In genomic region chr14:54712371-54712998, GRCh38 we compare ENCODE assay signal across 12 cellular contexts.
A peak's percentile ranks its signal among the peaks of the same experiment; 100 is the strongest.
DNase-seq lines count a peak whose midpoint lies in the region; ATAC-seq, FAIRE-seq and TF ChIP-seq lines count a peak whose summit lies in the region.
"Had no signal": no experiment of that assay in that cellular context is flagged by ENCODE, and none has a peak within 500 bp of the region (broad histone marks: within the 10 kb centered on the region; RNA-seq: fewer than 3 reads in every experiment).

No MANE protein-coding gene starts in this region.

- ATAC-seq in activated CD8-positive, alpha-beta T cell treated with anti-CD3 and anti-CD28 coated beads, Interleukin-2, amount 10 ng/mL, durations not matched to agents 7 days and 5 days = no peak
- ATAC-seq in activated CD8-positive, alpha-beta T cell treated with anti-CD3 and anti-CD28 coated beads for 36 hours = no peak
- ATAC-seq: A549, foreskin keratinocyte, T-helper 17 cell had no signal

- no peak overlapping the region for H3K4me3 ChIP-seq in muscle layer of duodenum (ENCODE audit: low read depth in 1 of 2, low read length in 2 of 2)
- H3K4me3 ChIP-seq: A549 had no signal

- no peak for DNase-seq in activated CD8-positive, alpha-beta T cell treated with anti-CD3 and anti-CD28 coated beads, Interleukin-2, amount 10 ng/mL, durations not matched to agents 7 days and 5 days
- DNase-seq in activated CD8-positive, alpha-beta T cell treated with anti-CD3 and anti-CD28 coated beads for 36 hours = no peak
- peak; percentile 58 for DNase-seq in dermis blood vessel endothelial cell
- no peak for DNase-seq in urothelium cell line (ENCODE audit: low spot score)
- DNase-seq in iPS-NIHi7 (ENCODE audit: extremely low spot score) = no peak
- no peak for DNase-seq in SKM-1 treated with dmso at 0.1 percent for 144 hours (lab: John Stamatoyannopoulos, UW; ENCODE audit: unreplicated experiment)
- no peak for DNase-seq in immature natural killer cell
- DNase-seq: activated effector memory CD4-positive, alpha-beta T cell treated with Interleukin-2 at 50 U/mL for 16 hours; foreskin keratinocyte; T-helper 17 cell had no signal

- no peaks in the 10 kb centered on the region for H3K9me3 ChIP-seq in muscle layer of duodenum (ENCODE audit: control insufficient read depth in 1 of 2, low read length in 2 of 2)
- H3K9me3 ChIP-seq: A549 had no signal

- peaks cover 5% of the 10 kb centered on the region for H3K9me3 Mint-ChIP-seq in activated CD8-positive, alpha-beta T cell treated with anti-CD3 and anti-CD28 coated beads, Interleukin-2, amount 10 ng/mL, durations not matched to agents 7 days and 5 days (ENCODE audit: insufficient read depth)
- no peaks in the 10 kb centered on the region for H3K9me3 Mint-ChIP-seq in activated CD8-positive, alpha-beta T cell treated with anti-CD3 and anti-CD28 coated beads for 36 hours
- H3K9me3 Mint-ChIP-seq in immature natural killer cell = no peaks in the 10 kb centered on the region

- FAIRE-seq in urothelium cell line (lab: Jason Lieb, UNC) = peak; percentile 56
- FAIRE-seq: A549 had no signal

- H3K36me3 Mint-ChIP-seq in activated CD8-positive, alpha-beta T cell treated with anti-CD3 and anti-CD28 coated beads, Interleukin-2, amount 10 ng/mL, durations not matched to agents 7 days and 5 days (ENCODE audit: low read depth) = peaks cover 7% of the 10 kb centered on the region
- H3K36me3 Mint-ChIP-seq in activated CD8-positive, alpha-beta T cell treated with anti-CD3 and anti-CD28 coated beads for 36 hours (ENCODE audit: low read depth) = peaks cover 8% of the 10 kb centered on the region
- no peaks in the 10 kb centered on the region for H3K36me3 Mint-ChIP-seq in immature natural killer cell

- POLR2A ChIA-PET in activated CD8-positive, alpha-beta T cell treated with anti-CD3 and anti-CD28 coated beads, Interleukin-2, amount 10 ng/mL, durations not matched to agents 7 days and 5 days (lab: Charles Lee) = no interaction called here
- POLR2A ChIA-PET in activated CD8-positive, alpha-beta T cell treated with anti-CD3 and anti-CD28 coated beads for 36 hours (lab: Charles Lee) = no interaction called here

- CTCF ChIA-PET in activated CD8-positive, alpha-beta T cell treated with anti-CD3 and anti-CD28 coated beads, Interleukin-2, amount 10 ng/mL, durations not matched to agents 7 days and 5 days (lab: Charles Lee) = interaction anchor here (1.0 to 4.2 kb wide), 3 partner anchors 10 to 61 kb away, joined by 3 to 25 read pairs (median 13); no protein-coding TSS in a partner anchor
- CTCF ChIA-PET in activated CD8-positive, alpha-beta T cell treated with anti-CD3 and anti-CD28 coated beads for 36 hours (lab: Charles Lee) = interaction anchor here (1.6 to 4.5 kb wide), 3 partner anchors 11 to 64 kb away, joined by 4 to 30 read pairs (median 13); no protein-coding TSS in a partner anchor

- H3K4me3 Mint-ChIP-seq in activated CD8-positive, alpha-beta T cell treated with anti-CD3 and anti-CD28 coated beads, Interleukin-2, amount 10 ng/mL, durations not matched to agents 7 days and 5 days = peak overlapping the region; percentile 40
- H3K4me3 Mint-ChIP-seq in activated CD8-positive, alpha-beta T cell treated with anti-CD3 and anti-CD28 coated beads for 36 hours = no peak overlapping the region
- H3K4me3 Mint-ChIP-seq in immature natural killer cell = no peak overlapping the region
- H3K4me3 Mint-ChIP-seq: T-helper 17 cell had no signal

- H3K27me3 Mint-ChIP-seq in activated CD8-positive, alpha-beta T cell treated with anti-CD3 and anti-CD28 coated beads, Interleukin-2, amount 10 ng/mL, durations not matched to agents 7 days and 5 days (ENCODE audit: low read depth) = peaks cover 10% of the 10 kb centered on the region
- peaks cover 7% of the 10 kb centered on the region for H3K27me3 Mint-ChIP-seq in activated CD8-positive, alpha-beta T cell treated with anti-CD3 and anti-CD28 coated beads for 36 hours
- H3K27me3 Mint-ChIP-seq in immature natural killer cell (ENCODE audit: low read depth in 3 of 3) = peaks cover 0 to 22% (median 0%) of the 10 kb centered on the region in 3 donors

- peaks cover 27% of the 10 kb centered on the region for H3K4me1 Mint-ChIP-seq in activated CD8-positive, alpha-beta T cell treated with anti-CD3 and anti-CD28 coated beads, Interleukin-2, amount 10 ng/mL, durations not matched to agents 7 days and 5 days (ENCODE audit: low read depth)
- H3K4me1 Mint-ChIP-seq in activated CD8-positive, alpha-beta T cell treated with anti-CD3 and anti-CD28 coated beads for 36 hours (ENCODE audit: low read depth) = peaks cover 18% of the 10 kb centered on the region
- H3K4me1 Mint-ChIP-seq in immature natural killer cell = no peaks in the 10 kb centered on the region
- H3K4me1 Mint-ChIP-seq: T-helper 17 cell had no signal

- intact Hi-C loops in activated CD8-positive, alpha-beta T cell treated with anti-CD3 and anti-CD28 coated beads for 36 hours (cut with micrococcal nuclease) = no loop called here

- peaks cover 10 to 39% of the 10 kb centered on the region in 2 donors for H3K4me1 ChIP-seq in muscle layer of duodenum (ENCODE audit: control insufficient read depth in 1 of 2, insufficient read depth in 2 of 2, low read length in 2 of 2)
- H3K4me1 ChIP-seq: foreskin keratinocyte had no signal

- peak overlapping the region; percentile 64 for H3K27ac ChIP-seq in muscle layer of duodenum (ENCODE audit: low read length)
- H3K27ac ChIP-seq: A549, foreskin keratinocyte had no signal

- peak overlapping the region; percentile 75 for H3K27ac Mint-ChIP-seq in activated CD8-positive, alpha-beta T cell treated with anti-CD3 and anti-CD28 coated beads, Interleukin-2, amount 10 ng/mL, durations not matched to agents 7 days and 5 days
- H3K27ac Mint-ChIP-seq in activated CD8-positive, alpha-beta T cell treated with anti-CD3 and anti-CD28 coated beads for 36 hours = no peak overlapping the region
- no peak overlapping the region for H3K27ac Mint-ChIP-seq in immature natural killer cell
- H3K27ac Mint-ChIP-seq: T-helper 17 cell had no signal

- no peaks in the 10 kb centered on the region for H3K36me3 ChIP-seq in muscle layer of duodenum (ENCODE audit: control insufficient read depth in 1 of 2, insufficient read depth in 2 of 2, low read length in 2 of 2)

- TF ChIP-seq CTCF in activated CD8-positive, alpha-beta T cell treated with anti-CD3 and anti-CD28 coated beads for 36 hours (IDR thresholded peaks at IDR 0.05) = no peak

- H3K27me3 ChIP-seq in muscle layer of duodenum (ENCODE audit: low read depth, low read length) = no peaks in the 10 kb centered on the region
- H3K27me3 ChIP-seq: foreskin keratinocyte had no signal
